ENCODE assay signal across 7 cellular contexts in the genomic region with DNA sequence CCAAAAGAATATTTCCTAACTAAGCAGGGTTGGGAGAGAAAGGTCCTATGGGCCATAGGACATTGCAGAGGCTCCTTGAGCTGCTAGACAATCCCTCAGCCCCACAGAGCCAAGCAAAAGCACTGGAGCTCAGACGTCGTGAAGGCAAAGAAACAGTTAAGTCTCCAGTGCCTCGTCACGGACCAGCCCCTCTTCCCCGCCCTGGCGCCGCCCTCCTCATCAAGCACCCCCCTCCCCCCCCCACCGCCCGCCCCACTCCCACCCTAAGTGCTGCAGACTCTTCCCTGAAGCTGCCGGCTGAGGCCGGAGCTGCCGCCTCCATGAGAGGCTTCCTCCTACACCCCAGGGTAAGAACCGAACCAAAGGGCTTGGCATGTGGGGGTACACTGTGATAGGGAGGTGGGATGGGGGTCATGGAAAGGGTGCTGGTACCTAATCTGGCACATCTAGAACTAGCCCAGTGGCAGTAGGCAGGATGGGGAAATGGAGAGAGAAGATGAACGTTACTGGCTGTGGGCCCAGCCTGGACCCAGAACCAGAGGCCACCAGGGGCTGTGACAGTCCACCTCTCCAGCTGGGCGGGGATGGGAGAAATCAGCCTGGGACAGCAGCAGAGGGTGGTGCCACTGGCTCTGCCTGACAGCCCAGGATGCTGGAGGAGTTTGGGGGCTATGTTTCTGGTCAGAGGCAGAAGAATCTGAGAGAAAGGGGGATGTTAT. TPM values are rescaled to one million over a fixed set of nuclear protein-coding genes. Genes with fewer than 3 reads are reported as not detected.
DNase-seq lines count a peak whose midpoint lies in the region; ATAC-seq and TF ChIP-seq lines count a peak whose summit lies in the region.

A gene (plus strand): TSS at position 255 of the 719 bp plus-strand sequence. CDS start 3,866 bp downstream, outside the sequence.

- RAD21 ChIA-PET in HCT116 (lab: Charles Lee; ENCODE audit: low non-redundant PET in 1 of 2, low total read pairs in 2 of 2, uncharacterized antibody in 2 of 2, unreplicated experiment in 2 of 2): no interaction called here

- no peaks in the 10 kb centered on the region for H3K79me2 ChIP-seq in HCT116 (ENCODE audit: insufficient read depth, low read length)

- CTCF ChIA-PET in HCT116 (lab: Charles Lee) (no interaction called here), Panc1 (lab: Charles Lee) (no interaction called here)

- H3K4me1 ChIP-seq in HCT116 (ENCODE audit: control insufficient read depth in 1 of 2, insufficient read depth in 2 of 2, low read length in 2 of 2): peaks cover 0 to 5% of the 10 kb centered on the region in 2 experiments; a peak in 2 of 4 replicates
- peaks cover 5% of the 10 kb centered on the region; the same call in 1 of the 2 replicates for H3K4me1 ChIP-seq in Panc1 (ENCODE audit: control insufficient read depth, insufficient read depth, low read length)
- peaks cover 4% of the 10 kb centered on the region for H3K4me1 ChIP-seq in mucosa of descending colon (ENCODE audit: low read depth)
- H3K4me1 ChIP-seq in upper lobe of right lung: peaks cover 6% of the 10 kb centered on the region

- H3K36me3 ChIP-seq in HCT116 (ENCODE audit: control insufficient read depth in 1 of 2, insufficient read depth in 2 of 2, low read length in 2 of 2): no peaks in the 10 kb centered on the region
- H3K36me3 ChIP-seq in Panc1 (ENCODE audit: control insufficient read depth, insufficient read depth, low read length): no peaks in the 10 kb centered on the region
- H3K36me3 ChIP-seq in mucosa of descending colon (ENCODE audit: low read depth): no peaks in the 10 kb centered on the region
- no peaks in the 10 kb centered on the region for H3K36me3 ChIP-seq in upper lobe of right lung

- no peaks in the 10 kb centered on the region for H4K20me1 ChIP-seq in HCT116 (ENCODE audit: insufficient read depth)

- 0 out of 2 replicates have a peak within 1 kb of the TSS, but pooled peaks have one; percentile 13 for H3K4me2 ChIP-seq in HCT116 (ENCODE audit: low read length)

- H3K9ac ChIP-seq in HCT116 (ENCODE audit: low read length): no peak within 1 kb of the TSS

- H3K9me3 ChIP-seq in HCT116 (ENCODE audit: control insufficient read depth in 1 of 2, insufficient read depth in 1 of 2, low read depth in 1 of 2, low read length in 2 of 2) (no peaks in the 10 kb centered on the region), Panc1 (ENCODE audit: control insufficient read depth, insufficient read depth, low read depth, low read length) (no peaks in the 10 kb centered on the region), mucosa of descending colon (no peaks in the 10 kb centered on the region), upper lobe of right lung (no peaks in the 10 kb centered on the region)

- H3K4me3 ChIP-seq in HCT116 (replicated peaks in 1 of 2; ENCODE audit: low read depth in 1 of 2, low read length in 2 of 2): no peak within 1 kb of the TSS
- H3K4me3 ChIP-seq in Panc1 (ENCODE audit: low read depth in 2 of 2, low read length in 2 of 2): peak within 1 kb of the TSS; percentile 21 to 28; a peak in 2 of 4 replicates
- H3K4me3 ChIP-seq in mucosa of descending colon: no peak within 1 kb of the TSS
- H3K4me3 ChIP-seq in upper lobe of right lung: peak within 1 kb of the TSS; percentile 40

- intact Hi-C loops in HCT116 (cut with micrococcal nuclease): no loop called here
- intact Hi-C loops in Panc1 (cut with micrococcal nuclease; ENCODE audit: unreplicated experiment): no loop called here
- intact Hi-C loops in mucosa of descending colon (cut with DNase I, micrococcal nuclease): no loop called here
- intact Hi-C loops in upper lobe of right lung (cut with DNase I): no loop called here

- TF ChIP-seq RAD21 in HCT116 (IDR thresholded peaks at IDR 0.05; ENCODE audit: low read depth): no peak

- BruUV-seq in HCT116 (replicated peaks; lab: Mats Ljungman, UMichigan) (no TSS peak), Panc1 (replicated peaks; lab: Mats Ljungman, UMichigan) (no TSS peak)

- in situ Hi-C loops in Panc1 (cut with HindIII; ENCODE audit: low pct_unique_long_range_greater_than_20kb, low sequenced_read_pairs): no loop called here

- no peaks in the 10 kb centered on the region for H3K9me2 ChIP-seq in HCT116 (ENCODE audit: insufficient read depth)

- no peak for DNase-seq in HCT116 (ENCODE audit: low read depth, low spot score)
- no peak for DNase-seq in Panc1 (ENCODE audit: low read depth, low spot score)
- peak; percentile 67 to 75 for DNase-seq in erythroblast (lab: John Stamatoyannopoulos, UW)
- peak in 2 of 3 donors; percentile 23 to 44 for DNase-seq in mucosa of descending colon
- DNase-seq in upper lobe of right lung: peak; percentile 64
- DNase-seq in NK-92 (lab: John Stamatoyannopoulos, UW; ENCODE audit: unreplicated experiment): no peak

- H3K27ac ChIP-seq in HCT116 (ENCODE audit: low read depth, low read length) (no peak within 1 kb of the TSS), Panc1 (ENCODE audit: low read length) (no peak within 1 kb of the TSS), upper lobe of right lung (no peak within 1 kb of the TSS)

- TF ChIP-seq POLR2A in HCT116 (IDR thresholded peaks at IDR 0.05; ENCODE audit: borderline replicate concordance, extremely low read depth, insufficient read depth, insufficient read length): no peak
- no peak for TF ChIP-seq POLR2A in erythroblast (IDR thresholded peaks at IDR 0.05; ENCODE audit: low read length)

- H3K27me3 ChIP-seq in HCT116 (ENCODE audit: insufficient read depth, low read length) (no peaks in the 10 kb centered on the region), Panc1 (ENCODE audit: control insufficient read depth, insufficient read depth, low read length) (no peaks in the 10 kb centered on the region; the same call in 1 of the 2 replicates), upper lobe of right lung (no peaks in the 10 kb centered on the region)

- no peak within 1 kb of the TSS for H2AFZ ChIP-seq in HCT116 (ENCODE audit: low read depth, low read length, poor library complexity, severe bottlenecking)

- ATAC-seq in HCT116 (no peak), Panc1 (peak; percentile 29; the same call in 1 of the 2 replicates), mucosa of descending colon (peak; percentile 46), upper lobe of right lung (peak; percentile 27), HG02678 (IDR thresholded peaks at IDR 0.05; ENCODE audit: unreplicated experiment) (no peak)

- POLR2A ChIA-PET in HCT116 (lab: Charles Lee) (no interaction called here), Panc1 (lab: Charles Lee) (no interaction called here)

- TF ChIP-seq CTCF in HCT116 (IDR thresholded peaks at IDR 0.05 in 2 of 3, conservative IDR thresholded peaks at IDR 0.05 in 1 of 3; ENCODE audit: borderline replicate concordance in 1 of 3, insufficient read depth in 1 of 3, low read depth in 2 of 3, low read length in 2 of 3) (no peak), Panc1 (IDR thresholded peaks at IDR 0.05) (no peak), mucosa of descending colon (IDR thresholded peaks at IDR 0.05) (no peak), upper lobe of right lung (IDR thresholded peaks at IDR 0.05) (no peak)

TF ChIP-seq in HCT116, 20 proteins besides CTCF, POLR2A, EP300 and RAD21 (continues in another document):
- no peak for TF ChIP-seq EZH2phosphoT487 (IDR thresholded peaks at IDR 0.05; ENCODE audit: borderline replicate concordance)
- TF ChIP-seq SP1 (IDR thresholded peaks at IDR 0.05; ENCODE audit: low read depth): no peak
- no peak for TF ChIP-seq SRF (IDR thresholded peaks at IDR 0.05; ENCODE audit: low read depth)
- TF ChIP-seq, protein P1, sequence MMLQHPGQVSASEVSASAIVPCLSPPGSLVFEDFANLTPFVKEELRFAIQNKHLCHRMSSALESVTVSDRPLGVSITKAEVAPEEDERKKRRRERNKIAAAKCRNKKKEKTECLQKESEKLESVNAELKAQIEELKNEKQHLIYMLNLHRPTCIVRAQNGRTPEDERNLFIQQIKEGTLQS (IDR thresholded peaks at IDR 0.05): no peak
- TF ChIP-seq POLR2AphosphoS5 (IDR thresholded peaks at IDR 0.05; ENCODE audit: low read depth, low read length): no peak
- TF ChIP-seq CEBPB (IDR thresholded peaks at IDR 0.05; ENCODE audit: low read depth): no peak
- TF ChIP-seq JUND (IDR thresholded peaks at IDR 0.05): no peak
- TF ChIP-seq ZNF274 (IDR thresholded peaks at IDR 0.05; ENCODE audit: low read depth, low read length): no peak
- TF ChIP-seq, protein P2, sequence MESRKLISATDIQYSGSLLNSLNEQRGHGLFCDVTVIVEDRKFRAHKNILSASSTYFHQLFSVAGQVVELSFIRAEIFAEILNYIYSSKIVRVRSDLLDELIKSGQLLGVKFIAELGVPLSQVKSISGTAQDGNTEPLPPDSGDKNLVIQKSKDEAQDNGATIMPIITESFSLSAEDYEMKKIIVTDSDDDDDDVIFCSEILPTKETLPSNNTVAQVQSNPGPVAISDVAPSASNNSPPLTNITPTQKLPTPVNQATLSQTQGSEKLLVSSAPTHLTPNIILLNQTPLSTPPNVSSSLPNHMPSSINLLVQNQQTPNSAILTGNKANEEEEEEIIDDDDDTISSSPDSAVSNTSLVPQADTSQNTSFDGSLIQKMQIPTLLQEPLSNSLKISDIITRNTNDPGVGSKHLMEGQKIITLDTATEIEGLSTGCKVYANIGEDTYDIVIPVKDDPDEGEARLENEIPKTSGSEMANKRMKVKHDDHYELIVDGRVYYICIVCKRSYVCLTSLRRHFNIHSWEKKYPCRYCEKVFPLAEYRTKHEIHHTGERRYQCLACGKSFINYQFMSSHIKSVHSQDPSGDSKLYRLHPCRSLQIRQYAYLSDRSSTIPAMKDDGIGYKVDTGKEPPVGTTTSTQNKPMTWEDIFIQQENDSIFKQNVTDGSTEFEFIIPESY (IDR thresholded peaks at IDR 0.05; ENCODE audit: extremely low read depth, insufficient replicate concordance, low read length): no peak
- no peak for TF ChIP-seq EZH2 (IDR thresholded peaks at IDR 0.05)
- TF ChIP-seq YY1 (IDR thresholded peaks at IDR 0.05; ENCODE audit: extremely low read depth, insufficient replicate concordance, low read depth, low read length): no peak
- TF ChIP-seq ZFX (IDR thresholded peaks at IDR 0.05): no peak
- no peak for TF ChIP-seq SIN3A (IDR thresholded peaks at IDR 0.05; ENCODE audit: low read depth)
- TF ChIP-seq TCF7L2 (IDR thresholded peaks at IDR 0.05; ENCODE audit: borderline replicate concordance, extremely low read depth, insufficient read depth, insufficient read length): no peak
- no peak for TF ChIP-seq EGR1 (IDR thresholded peaks at IDR 0.05; ENCODE audit: low read depth)
- TF ChIP-seq ELF1 (IDR thresholded peaks at IDR 0.05; ENCODE audit: borderline replicate concordance, low read depth): no peak
- TF ChIP-seq FOSL1 (IDR thresholded peaks at IDR 0.05; ENCODE audit: low read depth): no peak
- TF ChIP-seq, protein P3, sequence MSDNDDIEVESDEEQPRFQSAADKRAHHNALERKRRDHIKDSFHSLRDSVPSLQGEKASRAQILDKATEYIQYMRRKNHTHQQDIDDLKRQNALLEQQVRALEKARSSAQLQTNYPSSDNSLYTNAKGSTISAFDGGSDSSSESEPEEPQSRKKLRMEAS (IDR thresholded peaks at IDR 0.05): no peak

RNA-seq across cellular contexts. Expression of the gene that starts here (rescaled TPM):
- 1.9 TPM for total RNA-seq in HCT116 (2021; ENCODE audit: unreplicated experiment)
- 0.49 and 0.66 TPM in 2 replicates for polyA plus RNA-seq in HCT116 (2012)
- total RNA-seq in Panc1 (2021; ENCODE audit: unreplicated experiment): 1.6 TPM
- 0.92 TPM for polyA plus RNA-seq in Panc1 (2012; ENCODE audit: insufficient read length)
- 10 to 100 TPM in 1 of 3 donors, 1 to 10 TPM in 2; 1.9 to 59.4 (median 7.9) TPM for total RNA-seq in mucosa of descending colon
- total RNA-seq in upper lobe of right lung: 2.3 TPM

Comparison
In these comparisons a context has a peak if more than half of its experiments do, and no peak if none do; other contexts are left out.
1. ATAC-seq: peak in Panc1 (single experiment), mucosa of descending colon (single experiment) and upper lobe of right lung (single experiment); none in HCT116 (single experiment) and HG02678 (single experiment).
2. DNase-seq: peak in erythroblast (2 of 2), mucosa of descending colon (2 of 3) and upper lobe of right lung (single experiment); none in HCT116 (single experiment), Panc1 (single experiment) and NK-92 (single experiment).
3. H3K4me3 ChIP-seq: peak in Panc1 (2 of 2) and upper lobe of right lung (single experiment); none in HCT116 (0 of 2) and mucosa of descending colon (single experiment).